In genomic region chr1:152005360-152005912, GRCh38 we compare ENCODE assay signal across 2 cellular contexts.
A peak's percentile ranks its signal among the peaks of the same experiment; 100 is the strongest.
TF ChIP-seq lines count a peak whose summit lies in the region.

No MANE protein-coding gene starts in this region.

TF ChIP-seq in A549, 52 proteins besides CTCF, POLR2A, EP300 and RAD21:
- TF ChIP-seq FOXS1 (CRISPR knock-in tag; IDR thresholded peaks at IDR 0.05) (no peak), RCOR1 (IDR thresholded peaks at IDR 0.05; ENCODE audit: low read depth, low read length) (no peak), BCL3 (IDR thresholded peaks at IDR 0.05) (no peak), KDM1A (IDR thresholded peaks at IDR 0.05; ENCODE audit: low read depth) (no peak), HOXB5 (CRISPR knock-in tag; IDR thresholded peaks at IDR 0.05) (no peak), RFX5 (IDR thresholded peaks at IDR 0.05) (no peak), FOSL2 (IDR thresholded peaks at IDR 0.05) (no peak), FOSL2 (CRISPR knock-in tag; IDR thresholded peaks at IDR 0.05) (no peak), MYC (IDR thresholded peaks at IDR 0.05; ENCODE audit: borderline replicate concordance, low read length) (no peak)

TF ChIP-seq in K562, 482 proteins besides CTCF, POLR2A, EP300 and RAD21:
- TF ChIP-seq YY1 (IDR thresholded peaks at IDR 0.05; ENCODE audit: borderline replicate concordance in 1 of 3, control insufficient read depth in 1 of 3, extremely low read depth in 1 of 3, insufficient read depth in 3 of 3, insufficient read length in 1 of 3, insufficient replicate concordance in 2 of 3, low read depth in 1 of 3, low read length in 2 of 3) (no peak), FOXP4 (CRISPR knock-in tag; IDR thresholded peaks at IDR 0.05; ENCODE audit: borderline replicate concordance) (no peak), ZFP36 (IDR thresholded peaks at IDR 0.05; ENCODE audit: low read depth, low read length, partially characterized antibody) (peak; percentile 88), NR0B1 (IDR thresholded peaks at IDR 0.05; ENCODE audit: partially characterized antibody) (no peak), HNRNPLL (IDR thresholded peaks at IDR 0.05; ENCODE audit: low read depth, low read length, poor library complexity, severe bottlenecking) (no peak), NFXL1 (CRISPR knock-in tag; IDR thresholded peaks at IDR 0.05) (no peak), STAT5A (IDR thresholded peaks at IDR 0.05; ENCODE audit: borderline replicate concordance, low read length) (no peak)
